Comparison of ENCODE assay signal across 8 cellular contexts in genomic region chr10:92291921-92292860, GRCh38. TPM values are rescaled to one million over a fixed set of nuclear protein-coding genes. Genes with fewer than 3 reads are reported as not detected.
DNase-seq lines count a peak whose midpoint lies in the region; ATAC-seq and TF ChIP-seq lines count a peak whose summit lies in the region.

No MANE protein-coding gene starts in this region.

- no peak for ATAC-seq in upper lobe of right lung

- peaks cover 4% of the 10 kb centered on the region for H3K36me3 Mint-ChIP-seq in neural crest cell (ENCODE audit: low read depth)

- H3K27me3 Mint-ChIP-seq in neural crest cell (ENCODE audit: low read depth): peaks cover 3% of the 10 kb centered on the region

- H4K20me1 ChIP-seq in PC-9 (ENCODE audit: insufficient read depth): peaks cover 6% of the 10 kb centered on the region; the same call in 1 of the 2 replicates

- peaks cover 36% of the 10 kb centered on the region for H3K4me1 Mint-ChIP-seq in neural crest cell

- H3K27me3 ChIP-seq in H7 (ENCODE audit: control insufficient read depth, insufficient read depth, low read length): no peaks in the 10 kb centered on the region
- H3K27me3 ChIP-seq in PC-9 (ENCODE audit: insufficient read depth, low read depth): no peaks in the 10 kb centered on the region
- no peaks in the 10 kb centered on the region for H3K27me3 ChIP-seq in upper lobe of right lung

- H3K9me3 ChIP-seq in PC-9 (ENCODE audit: insufficient read depth, low read depth) (no peaks in the 10 kb centered on the region), upper lobe of right lung (no peaks in the 10 kb centered on the region)

- intact Hi-C loops in PC-9 (cut with micrococcal nuclease; ENCODE audit: unreplicated experiment): loop anchor here (1.0 to 2.0 kb wide), 2 partner anchors 51 to 205 kb away; no protein-coding TSS in a partner anchor
- intact Hi-C loops in upper lobe of right lung (cut with DNase I): no loop called here

- H3K79me2 ChIP-seq in PC-9 (ENCODE audit: low read depth): peaks cover 49% of the 10 kb centered on the region

- no TSS peak for BruUV-seq in PC-9 (replicated peaks; lab: Mats Ljungman, UMichigan)

- DNase-seq in C1 segment of cervical spinal cord (lab: John Stamatoyannopoulos, UW) (peak in 10 of 14 donors; percentile 3 to 41 (median 8)), H7 (peak; percentile 39), PC-9 (peak; percentile 5 to 45), foreskin melanocyte (peak; percentile 37), neural crest cell (ENCODE audit: low read depth, low spot score) (peak; percentile 19), upper lobe of right lung (peak; percentile 69), NCI-H1048 (lab: John Stamatoyannopoulos, UW) (no peak)
- peak; percentile 18 for DNase-seq in activated effector memory CD4-positive, alpha-beta T cell treated with Interleukin-2 at 50 U/mL for 16 hours

- 0 out of 2 replicates have a peak overlapping the region, but pooled peaks have one; percentile 58 for H2AFZ ChIP-seq in PC-9

- H3K4me3 Mint-ChIP-seq in neural crest cell: peak overlapping the region; percentile 90

- H3K4me2 ChIP-seq in PC-9: peak overlapping the region; percentile 83

- H3K4me3 ChIP-seq in H7 (ENCODE audit: insufficient read depth, low read depth, low read length): peak overlapping the region; percentile 98
- H3K4me3 ChIP-seq in PC-9: peak overlapping the region; percentile 89
- peak overlapping the region; percentile 99 for H3K4me3 ChIP-seq in upper lobe of right lung

- peak overlapping the region; percentile 89 for H3K27ac Mint-ChIP-seq in neural crest cell (ENCODE audit: unreplicated experiment)

- no peaks in the 10 kb centered on the region for H3K9me2 ChIP-seq in PC-9 (ENCODE audit: insufficient read depth)

- CTCF ChIA-PET in PC-9 (lab: Charles Lee): no interaction called here

- H3K4me1 ChIP-seq in PC-9 (replicated peaks; ENCODE audit: insufficient read depth) (peaks cover 8% of the 10 kb centered on the region), upper lobe of right lung (peaks cover 13% of the 10 kb centered on the region)

- POLR2A ChIA-PET in PC-9 (lab: Charles Lee; ENCODE audit: unreplicated experiment): interaction anchor here (0.6 to 0.7 kb wide), 2 partner anchors 86 to 993 kb away, joined by 3 read pairs; no protein-coding TSS in a partner anchor

- H3K9me3 Mint-ChIP-seq in neural crest cell: no peaks in the 10 kb centered on the region

- H3K36me3 ChIP-seq in H7 (replicated peaks; ENCODE audit: control insufficient read depth, insufficient read depth, low read length): peaks cover 3% of the 10 kb centered on the region
- no peaks in the 10 kb centered on the region for H3K36me3 ChIP-seq in PC-9 (ENCODE audit: low read depth)
- no peaks in the 10 kb centered on the region for H3K36me3 ChIP-seq in upper lobe of right lung

- H3F3A ChIP-seq in PC-9 (ENCODE audit: insufficient read depth, low read depth): peaks cover 4% of the 10 kb centered on the region; the same call in 1 of the 2 replicates

- TF ChIP-seq CTCF in PC-9 (conservative IDR thresholded peaks at IDR 0.05) (peak; percentile 47), neural crest cell (conservative IDR thresholded peaks at IDR 0.05) (peak; percentile 50), upper lobe of right lung (IDR thresholded peaks at IDR 0.05) (peak; percentile 41)

- H3K27ac ChIP-seq in PC-9 (peak overlapping the region; percentile 59), upper lobe of right lung (peak overlapping the region; percentile 96)

RNA-seq across cellular contexts. Expression of gene MARCHF5, which starts 1.2 kb away (rescaled TPM):
- total RNA-seq in H7 (2014; rRNA removed; shearing (Covaris generic)): 7.9 and 11.6 TPM in 2 replicates
- total RNA-seq in PC-9 (2021) (31.5 and 39.1 TPM in 2 replicates), neural crest cell (56.2 and 56.3 TPM in 2 replicates), upper lobe of right lung (28.0 TPM)

RNA-seq across cellular contexts. Expression of gene CPEB3, which starts 1.3 kb away (rescaled TPM):
- 0.62 and 0.92 TPM in 2 replicates for total RNA-seq in H7 (2014; rRNA removed; shearing (Covaris generic))
- 1.1 and 1.4 TPM in 2 replicates for total RNA-seq in PC-9 (2021)
- total RNA-seq in neural crest cell: 1.4 and 1.6 TPM in 2 replicates
- total RNA-seq in upper lobe of right lung: 5.7 TPM
